ENCODE assay signal across 8 cellular contexts in genomic region chr18:35343936-35344735, GRCh38. TPM values are rescaled to one million over a fixed set of nuclear protein-coding genes. Genes with fewer than 3 reads are reported as not detected.
DNase-seq lines count a peak whose midpoint lies in the region; ATAC-seq, FAIRE-seq and TF ChIP-seq lines count a peak whose summit lies in the region.

Gene ZNF24, minus strand, starts transcription at chr18:35344420. Its CDS starts 3,770 bp downstream, at chr18:35340650.

- peak; percentile 88 for DNase-seq in GM12891 (ENCODE audit: insufficient read length, low spot score)
- peak; percentile 57 for DNase-seq in NCI-H1436 treated with DMSO at 0.1 percent for 48 hours (lab: John Stamatoyannopoulos, UW)
- DNase-seq in T-cell: peak; percentile 81 to 94 (median 88)
- DNase-seq in cardiac septum (ENCODE audit: low spot score): peak; percentile 97
- DNase-seq in pons (ENCODE audit: low spot score): peak; percentile 97
- DNase-seq in type B pancreatic cell (ENCODE audit: extremely low spot score, unreplicated experiment): peak; percentile 96

- ATAC-seq in HG02840 (IDR thresholded peaks at IDR 0.05; ENCODE audit: low FRiP score, unreplicated experiment) (peak; percentile 96), T-cell (replicated peaks in 1 of 4) (peak; percentile 90 to 94 (median 91))

- H3K4me3 Mint-ChIP-seq in T-cell (peak within 1 kb of the TSS; percentile 92 to 96 (median 95)), type B pancreatic cell (peak within 1 kb of the TSS; percentile 99)

- FAIRE-seq in GM12891 (lab: Jason Lieb, UNC): peak; percentile 87

- 0% methylated on average over 63 to 64 of the region's 64 CpGs for whole genome bisulfite sequencing in adipose tissue, 3 donors

- no peaks in the 10 kb centered on the region for H3K27me3 Mint-ChIP-seq in T-cell
- H3K27me3 Mint-ChIP-seq in type B pancreatic cell: no peaks in the 10 kb centered on the region

- H3K9me3 Mint-ChIP-seq in T-cell: no peaks in the 10 kb centered on the region
- H3K9me3 Mint-ChIP-seq in type B pancreatic cell: no peaks in the 10 kb centered on the region

- H3K27ac ChIP-seq in adipose tissue (ENCODE audit: low read depth, low read length): peak within 1 kb of the TSS; percentile 89

- H3K4me1 Mint-ChIP-seq in T-cell (peaks cover 50 to 56% (median 56%) of the 10 kb centered on the region in 3 donors), type B pancreatic cell (ENCODE audit: unreplicated experiment) (peaks cover 28% of the 10 kb centered on the region)

- peaks cover 16% of the 10 kb centered on the region for H3K36me3 Mint-ChIP-seq in T-cell
- H3K36me3 Mint-ChIP-seq in type B pancreatic cell: peaks cover 19% of the 10 kb centered on the region

- TF ChIP-seq CTCF in type B pancreatic cell (conservative IDR thresholded peaks at IDR 0.05): no peak

- CTCF ChIA-PET in T-cell (lab: Charles Lee): interaction anchor here (0.6 to 2.6 kb wide), 11 partner anchors 11 to 314 kb away, joined by 3 to 13 read pairs (median 4); partner anchors contain the start of genes ZNF397 (in 1 of the 2) and ZSCAN30 (in 1 of the 2)

- POLR2A ChIA-PET in T-cell (lab: Charles Lee): interaction anchor here (0.5 to 2.2 kb wide), 4 partner anchors 11 to 302 kb away, joined by 5 to 11 read pairs (median 6); partner anchors contain the start of genes MAPRE2 (in 1 of the 2) and ZNF397 (in 1 of the 2)

- H3K27ac Mint-ChIP-seq in T-cell (peak within 1 kb of the TSS; percentile 92 to 97), type B pancreatic cell (peak within 1 kb of the TSS; percentile 96)

- intact Hi-C loops in cardiac septum (cut with DNase I): loop anchor here (2.0 to 5.0 kb wide), 3 partner anchors 52 to 102 kb away; partner anchors contain the start of genes ZNF397 and ZSCAN30

- peak; percentile 86 for TF ChIP-seq POLR2A in GM12891 (IDR thresholded peaks at IDR 0.05; ENCODE audit: low read depth, low read length)

TF ChIP-seq in GM12891, 5 proteins besides CTCF, POLR2A, EP300 and RAD21:
- TF ChIP-seq SPI1 (IDR thresholded peaks at IDR 0.05; ENCODE audit: low read depth, low read length) (peak; percentile 67), TAF1 (IDR thresholded peaks at IDR 0.05; ENCODE audit: low read depth, low read length) (no peak), POLR2AphosphoS5 (IDR thresholded peaks at IDR 0.05; ENCODE audit: low read depth, low read length) (peak; percentile 91), POU2F2 (IDR thresholded peaks at IDR 0.05; ENCODE audit: low read depth, low read length) (peak; percentile 59), PAX5 (IDR thresholded peaks at IDR 0.05; ENCODE audit: insufficient read depth, low read length, severe bottlenecking) (no peak)

RNA-seq across cellular contexts. Expression of gene ZNF24, which starts in this region (rescaled TPM):
- 14.6 TPM for polyA plus RNA-seq in GM12891 (2012; ENCODE audit: low read depth, missing spikeins)
- total RNA-seq in T-cell: 10 to 100 TPM; 63.1 to 75.7 (median 72.2) TPM
- polyA plus RNA-seq in adipose tissue: 10 to 100 TPM in 2 of 3 donors, 1 to 10 TPM in 1; 9.8 to 13.6 (median 13.4) TPM
- total RNA-seq in cardiac septum: 44.2 TPM
- total RNA-seq in type B pancreatic cell (ENCODE audit: low replicate concordance): 52.6 and 64.1 TPM in 2 replicates

Comparison
In these comparisons a context has a peak if more than half of its experiments do, and no peak if none do; other contexts are left out.
1. Peak in every context shown above with its lines: DNase-seq, ATAC-seq and H3K27ac ChIP-seq.